ENCODE assay signal across 8 cellular contexts in the genomic region with DNA sequence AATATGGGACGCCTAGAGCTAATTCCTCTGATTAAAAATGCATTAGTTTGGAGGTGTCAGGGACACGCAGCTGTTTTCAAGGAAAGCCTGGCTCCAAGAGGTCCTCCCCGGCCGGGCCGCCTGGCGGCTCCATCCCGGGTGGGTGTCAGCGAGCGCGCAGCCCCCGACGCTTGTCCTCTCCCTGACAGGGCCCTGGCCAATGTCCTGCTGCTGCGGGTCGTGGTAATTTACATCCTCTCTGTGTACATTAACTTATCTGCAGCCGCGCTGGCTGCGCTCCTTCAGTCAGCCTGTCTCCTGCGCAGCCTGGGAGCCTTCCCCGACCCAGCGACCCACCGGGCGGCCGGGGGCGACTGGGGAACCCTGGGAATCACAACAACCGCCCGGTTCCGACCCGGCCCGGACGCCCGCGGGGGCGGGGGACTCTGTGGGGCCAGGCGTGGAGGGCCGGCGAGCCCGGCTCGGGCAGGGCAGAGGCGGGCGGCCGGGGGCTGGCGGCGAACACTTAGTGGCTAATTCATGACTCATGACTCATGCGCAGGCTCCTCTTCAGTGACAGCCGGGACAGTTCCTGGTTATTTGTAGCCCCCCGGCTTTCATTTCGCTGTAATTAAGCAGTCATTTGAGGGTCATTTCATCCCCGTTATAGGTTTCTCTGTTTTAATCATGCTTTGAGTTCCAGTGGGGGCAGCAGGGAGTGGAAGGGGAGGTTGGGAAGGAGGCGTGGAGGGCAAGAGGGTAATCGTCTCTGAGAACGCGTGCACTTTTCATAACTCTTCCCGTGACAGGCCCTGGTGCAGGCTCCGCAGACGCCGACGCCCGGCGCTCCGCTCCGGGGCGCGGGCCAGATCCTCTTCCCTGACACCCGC.
DNase-seq lines count a peak whose midpoint lies in the region; ATAC-seq and TF ChIP-seq lines count a peak whose summit lies in the region.

No MANE protein-coding gene starts in this region.

- H3K27ac Mint-ChIP-seq in nephron: peak overlapping the region; percentile 61 to 89 (median 85)
- no peak overlapping the region for H3K27ac Mint-ChIP-seq in activated CD4-positive, alpha-beta T cell treated with anti-CD3 and anti-CD28 coated beads, Interleukin-2, amount 10 ng/mL, durations not matched to agents 7 days and 5 days

- ATAC-seq in HG03432 (IDR thresholded peaks at IDR 0.05; ENCODE audit: unreplicated experiment) (peak; percentile 38), HG03045 (IDR thresholded peaks at IDR 0.05; ENCODE audit: unreplicated experiment) (no peak)

- H3K27ac ChIP-seq in ACC112 (ENCODE audit: low read depth, low read length) (peak overlapping the region; percentile 92), WERI-Rb-1 (no peak overlapping the region)

- peak overlapping the region; percentile 80 for H3K4me3 ChIP-seq in ACC112 (ENCODE audit: low read depth, low read length)
- H3K4me3 ChIP-seq in WERI-Rb-1 (ENCODE audit: low read depth, low read length): no peak overlapping the region
- H3K4me3 ChIP-seq in fibroblast of villous mesenchyme (ENCODE audit: low read depth, low read length): peak overlapping the region; percentile 60

- peak overlapping the region; percentile 9 for H2AFZ ChIP-seq in ACC112 (ENCODE audit: low read length, unreplicated experiment)

- peaks cover 59% of the 10 kb centered on the region for H3K4me1 ChIP-seq in ACC112 (ENCODE audit: control insufficient read depth, insufficient read depth, low read length, unreplicated experiment)

- H3K9me3 Mint-ChIP-seq in nephron: no peaks in the 10 kb centered on the region
- no peaks in the 10 kb centered on the region for H3K9me3 Mint-ChIP-seq in activated CD4-positive, alpha-beta T cell treated with anti-CD3 and anti-CD28 coated beads, Interleukin-2, amount 10 ng/mL, durations not matched to agents 7 days and 5 days

- peaks cover 47% of the 10 kb centered on the region for H3K27me3 Mint-ChIP-seq in nephron (ENCODE audit: low read depth)
- H3K27me3 Mint-ChIP-seq in activated CD4-positive, alpha-beta T cell treated with anti-CD3 and anti-CD28 coated beads, Interleukin-2, amount 10 ng/mL, durations not matched to agents 7 days and 5 days: peaks cover 45% of the 10 kb centered on the region

- POLR2A ChIA-PET in activated CD4-positive, alpha-beta T cell treated with anti-CD3 and anti-CD28 coated beads, Interleukin-2, amount 10 ng/mL, durations not matched to agents 7 days and 5 days (lab: Charles Lee): no interaction called here

- H3K4me1 Mint-ChIP-seq in nephron: peaks cover 32% of the 10 kb centered on the region
- H3K4me1 Mint-ChIP-seq in activated CD4-positive, alpha-beta T cell treated with anti-CD3 and anti-CD28 coated beads, Interleukin-2, amount 10 ng/mL, durations not matched to agents 7 days and 5 days: peaks cover 2% of the 10 kb centered on the region

- H3K9me3 ChIP-seq in WERI-Rb-1 (ENCODE audit: severe bottlenecking): no peaks in the 10 kb centered on the region

- CTCF ChIA-PET in activated CD4-positive, alpha-beta T cell treated with anti-CD3 and anti-CD28 coated beads, Interleukin-2, amount 10 ng/mL, durations not matched to agents 7 days and 5 days (lab: Charles Lee): no interaction called here

- DNase-seq in WERI-Rb-1: peak; percentile 10
- DNase-seq in fibroblast of villous mesenchyme (ENCODE audit: low read depth): peak; percentile 85
- DNase-seq in activated CD4-positive, alpha-beta T cell treated with anti-CD3 and anti-CD28 coated beads, Interleukin-2, amount 10 ng/mL, durations not matched to agents 7 days and 5 days: no peak
- DNase-seq in stimulated activated CD4-positive, alpha-beta T cell treated with anti-CD3 and anti-CD28 coated beads, Interleukin-4, amount 100 ng/mL, for 4 hours: no peak

- TF ChIP-seq CTCF in WERI-Rb-1 (IDR thresholded peaks at IDR 0.05; ENCODE audit: low read depth, low read length): no peak
- TF ChIP-seq CTCF in fibroblast of villous mesenchyme (IDR thresholded peaks at IDR 0.05; ENCODE audit: insufficient read depth, low read depth, low read length): peak; percentile 39
- peak; percentile 19 to 47 (median 45) for TF ChIP-seq CTCF in nephron (IDR thresholded peaks at IDR 0.05; ENCODE audit: unreplicated experiment in 3 of 3)

- no peaks in the 10 kb centered on the region for H3K79me2 ChIP-seq in ACC112 (ENCODE audit: control insufficient read depth, insufficient read depth, low read length, unreplicated experiment)

- H3K4me3 Mint-ChIP-seq in nephron: peak overlapping the region; percentile 75 to 84 (median 79)
- H3K4me3 Mint-ChIP-seq in activated CD4-positive, alpha-beta T cell treated with anti-CD3 and anti-CD28 coated beads, Interleukin-2, amount 10 ng/mL, durations not matched to agents 7 days and 5 days: no peak overlapping the region

- H3K27me3 ChIP-seq in ACC112 (ENCODE audit: insufficient read depth, low read length) (no peaks in the 10 kb centered on the region), WERI-Rb-1 (ENCODE audit: insufficient read depth, low read depth, severe bottlenecking) (peaks cover 82% of the 10 kb centered on the region)

- no peaks in the 10 kb centered on the region for H3K36me3 Mint-ChIP-seq in nephron (ENCODE audit: low read depth)
- no peaks in the 10 kb centered on the region for H3K36me3 Mint-ChIP-seq in activated CD4-positive, alpha-beta T cell treated with anti-CD3 and anti-CD28 coated beads, Interleukin-2, amount 10 ng/mL, durations not matched to agents 7 days and 5 days (ENCODE audit: low read depth)

- no peaks in the 10 kb centered on the region for H3K36me3 ChIP-seq in ACC112 (ENCODE audit: insufficient read depth, low read length)
- H3K36me3 ChIP-seq in WERI-Rb-1: no peaks in the 10 kb centered on the region

Comparison
In these comparisons a context has a peak if more than half of its experiments do, and no peak if none do; other contexts are left out.
1. DNase-seq: peak in WERI-Rb-1 (single experiment) and fibroblast of villous mesenchyme (single experiment); none in activated CD4-positive, alpha-beta T cell treated with anti-CD3 and anti-CD28 coated beads, Interleukin-2, amount 10 ng/mL, durations not matched to agents 7 days and 5 days (single experiment) and stimulated activated CD4-positive, alpha-beta T cell treated with anti-CD3 and anti-CD28 coated beads, Interleukin-4, amount 100 ng/mL, for 4 hours (0 of 2).